Comparison of ENCODE assay signal across 8 cellular contexts in genomic region chr22:24592144-24592845, GRCh38. TPM values are rescaled to one million over a fixed set of nuclear protein-coding genes. Genes with fewer than 3 reads are reported as not detected.
DNase-seq lines count a peak whose midpoint lies in the region; ATAC-seq and TF ChIP-seq lines count a peak whose summit lies in the region.

No MANE protein-coding gene starts in this region.

- no peak for TF ChIP-seq CTCF in GM12864 (IDR thresholded peaks at IDR 0.05; ENCODE audit: low read depth, low read length, missing control alignments)
- no peak for TF ChIP-seq CTCF in cardiac fibroblast (IDR thresholded peaks at IDR 0.05; ENCODE audit: low read depth, low read length)

- H3K27ac ChIP-seq in substantia nigra (ENCODE audit: low read depth, low read length, poor library complexity, severe bottlenecking), result peak overlapping the region; percentile 53

- peak; percentile 3 for ATAC-seq in left colon

- H3K4me3 ChIP-seq in GM12864 (ENCODE audit: low read depth, low read length), result peak overlapping the region; percentile 40
- peak overlapping the region; percentile 51 to 66 for H3K4me3 ChIP-seq in cardiac fibroblast (replicated peaks in 1 of 2; ENCODE audit: low read depth in 2 of 2, low read length in 2 of 2)

- DNase-seq in GM12864 (ENCODE audit: low read depth) (no peak), HuH-7.5 (ENCODE audit: low spot score) (peak; percentile 32), cardiac fibroblast (ENCODE audit: low read depth in 2 of 2) (peak in 1 of 2 donors; percentile 40), left colon (peak in 1 of 2 donors; percentile 45), substantia nigra (lab: John Stamatoyannopoulos, UW) (peak in 2 of 49 donors; percentile 14 to 83), putamen (ENCODE audit: low spot score) (no peak), NCI-H1417 (lab: John Stamatoyannopoulos, UW) (no peak), NCI-H187 treated with DMSO at 0.1 percent for 48 hours (lab: John Stamatoyannopoulos, UW) (no peak)

- intact Hi-C loops in left colon (cut with DNase I, micrococcal nuclease), result no loop called here

RNA-seq across cellular contexts. Expression of gene LRRC75B, which starts 0.6 kb away (rescaled TPM):
- 10 to 100 TPM in 1 of 2 donors, 1 to 10 TPM in 1; 9.5 to 15.2 TPM for total RNA-seq in left colon

RNA-seq across cellular contexts. Expression of gene GGT1, which starts 10.7 kb away (rescaled TPM):
- total RNA-seq in left colon, result 100 to 1,000 TPM in 1 of 2 donors, 1 to 10 TPM in 1; 9.6 to 195 TPM

RNA-seq across cellular contexts. Expression of gene SNRPD3, which starts 36.5 kb away (rescaled TPM):
- 10 to 100 TPM; 60.3 to 70.8 TPM for total RNA-seq in left colon

RNA-seq across cellular contexts. Expression of gene GUCD1, which starts 37.4 kb away (rescaled TPM):
- total RNA-seq in left colon, result 100 to 1,000 TPM; 219 to 241 TPM
